In genomic region chr1:184854456-184855180, GRCh38 we compare ENCODE assay signal across 12 cellular contexts.
DNase-seq lines count a peak whose midpoint lies in the region; ATAC-seq and TF ChIP-seq lines count a peak whose summit lies in the region.
"Had no signal": no experiment of that assay in that cellular context is flagged by ENCODE, and none has a peak within 500 bp of the region (broad histone marks: within the 10 kb centered on the region; RNA-seq: fewer than 3 reads in every experiment).

No MANE protein-coding gene starts in this region.

- H2AFZ ChIP-seq in fibroblast of lung (ENCODE audit: low read length): no peak overlapping the region

- H3K9me3 ChIP-seq in fibroblast of lung (ENCODE audit: control insufficient read depth, insufficient read depth, low read depth, low read length) (no peaks in the 10 kb centered on the region), thoracic aorta (no peaks in the 10 kb centered on the region)
- H3K9me3 ChIP-seq: A549 had no signal

- H3K36me3 ChIP-seq in fibroblast of lung (ENCODE audit: control insufficient read depth, insufficient read depth, low read length): no peaks in the 10 kb centered on the region
- peaks cover 2% of the 10 kb centered on the region for H3K36me3 ChIP-seq in thoracic aorta

- H3K27me3 ChIP-seq in fibroblast of lung (ENCODE audit: control insufficient read depth, insufficient read depth, low read length): no peaks in the 10 kb centered on the region
- H3K27me3 ChIP-seq in thoracic aorta (replicated peaks; ENCODE audit: insufficient read depth): no peaks in the 10 kb centered on the region

- no peak overlapping the region for H3K4me3 ChIP-seq in fibroblast of lung (replicated peaks in 1 of 4; ENCODE audit: control extremely low read depth in 1 of 4, insufficient read depth in 1 of 4, low read depth in 3 of 4, low read length in 4 of 4)
- no peak overlapping the region for H3K4me3 ChIP-seq in thoracic aorta
- H3K4me3 ChIP-seq: A549 had no signal

- TF ChIP-seq CTCF in fibroblast of lung (conservative IDR thresholded peaks at IDR 0.05 in 1 of 2, IDR thresholded peaks at IDR 0.05 in 1 of 2; ENCODE audit: low read depth in 1 of 2, low read length in 2 of 2): no peak
- TF ChIP-seq CTCF in thoracic aorta (IDR thresholded peaks at IDR 0.05): no peak

- H3K4me2 ChIP-seq in fibroblast of lung (ENCODE audit: extremely low read depth, insufficient read depth, low read length): peak overlapping the region; percentile 9
- H3K4me2 ChIP-seq: A549 had no signal

- peak; percentile 82 for DNase-seq in NCI-H510A treated with DMSO at 0.1 percent for 48 hours (lab: John Stamatoyannopoulos, UW)
- no peak for DNase-seq in NCI-H510A (lab: John Stamatoyannopoulos, UW)
- peak; percentile 14 to 66 for DNase-seq in NOMO-1 (lab: John Stamatoyannopoulos, UW; ENCODE audit: unreplicated experiment in 2 of 2)
- peak; percentile 58 to 62 for DNase-seq in fibroblast of lung (ENCODE audit: low read depth in 2 of 2)
- no peak for DNase-seq in thoracic aorta (ENCODE audit: low spot score)
- no peak for DNase-seq in effector CD8-positive, alpha-beta T cell (lab: John Stamatoyannopoulos, UW)
- no peak for DNase-seq in retina
- DNase-seq: activated T-cell treated with anti-CD3 and anti-CD28 coated beads, Interleukin-2, amount 50 U/mL, for 1 hour; NCI-H526; T1000 had no signal

- H3K27ac ChIP-seq in fibroblast of lung (ENCODE audit: insufficient read depth, low read length) (no peak overlapping the region), thoracic aorta (peak overlapping the region; percentile 14 to 70)
- H3K27ac ChIP-seq: A549 had no signal

- no peak overlapping the region for H3K9ac ChIP-seq in fibroblast of lung (ENCODE audit: insufficient read depth, low read length)

- ATAC-seq in thoracic aorta (ENCODE audit: insufficient number of reproducible peaks, low FRiP score, low read depth) (peak; percentile 72), GM18907 (IDR thresholded peaks at IDR 0.05; ENCODE audit: unreplicated experiment) (no peak)
- ATAC-seq: A549 had no signal

- no peaks in the 10 kb centered on the region for H4K20me1 ChIP-seq in fibroblast of lung (ENCODE audit: control insufficient read depth, extremely low read depth, insufficient read depth, low read length)

- no peaks in the 10 kb centered on the region for H3K79me2 ChIP-seq in fibroblast of lung (ENCODE audit: control insufficient read depth, insufficient read depth, low read length)

- no peaks in the 10 kb centered on the region for H3K4me1 ChIP-seq in fibroblast of lung (ENCODE audit: control insufficient read depth, extremely low read depth, insufficient read depth, low read length)
- peaks cover 22 to 52% of the 10 kb centered on the region in 2 donors for H3K4me1 ChIP-seq in thoracic aorta (ENCODE audit: control insufficient read depth in 1 of 2, low read depth in 2 of 2)
- H3K4me1 ChIP-seq: A549 had no signal

Comparison
In these comparisons a context has a peak if more than half of its experiments do, and no peak if none do; other contexts are left out.
1. DNase-seq: peak in NCI-H510A treated with DMSO at 0.1 percent for 48 hours (single experiment), NOMO-1 (2 of 2) and fibroblast of lung (2 of 2); none in NCI-H510A (single experiment), thoracic aorta (single experiment), effector CD8-positive, alpha-beta T cell (single experiment) and retina (single experiment).